ENCODE assay signal across 8 cellular contexts in genomic region chr5:125978015-125978414, GRCh38.
"Had no signal": no experiment of that assay in that cellular context is flagged by ENCODE, and none has a peak within 500 bp of the region (broad histone marks: within the 10 kb centered on the region; RNA-seq: fewer than 3 reads in every experiment).

No MANE protein-coding gene starts in this region.

- H3K27ac ChIP-seq: KMS-11 had no signal

- DNase-seq: H9, HCEC 1CT, KBM-7 had no signal

- H3K4me3 ChIP-seq: GM23338 had no signal

- H3K4me2 ChIP-seq: GM23338, KMS-11 had no signal

- ATAC-seq: GM23338 had no signal

- FAIRE-seq: H1, H54, HTR-8/SVneo had no signal

- H2AFZ ChIP-seq: GM23338 had no signal

- H3K9ac ChIP-seq: KMS-11 had no signal
